1 cellular context compared by ENCODE assay signal in genomic region chr1:57102957-57103356, GRCh38.
TF ChIP-seq lines count a peak whose summit lies in the region.

No MANE protein-coding gene starts in this region.

TF ChIP-seq in H1, 55 proteins besides CTCF, POLR2A, EP300 and RAD21:
- no peak for TF ChIP-seq FOSL1 (IDR thresholded peaks at IDR 0.05; ENCODE audit: insufficient read depth, low read depth, low read length)
- TF ChIP-seq ASH2L (IDR thresholded peaks at IDR 0.05; ENCODE audit: low read length), result peak; percentile 23
- no peak for TF ChIP-seq NRF1 (IDR thresholded peaks at IDR 0.05; ENCODE audit: low read depth, low read length)
- no peak for TF ChIP-seq EZH2 (IDR thresholded peaks at IDR 0.05; ENCODE audit: low read depth, low read length, severe bottlenecking)
